15 cellular contexts compared by ENCODE assay signal in genomic region chr1:186967659-186968394, GRCh38.
DNase-seq lines count a peak whose midpoint lies in the region; ATAC-seq and TF ChIP-seq lines count a peak whose summit lies in the region.
"Had no signal": no experiment of that assay in that cellular context is flagged by ENCODE, and none has a peak within 500 bp of the region (broad histone marks: within the 10 kb centered on the region; RNA-seq: fewer than 3 reads in every experiment).

No MANE protein-coding gene starts in this region.

- no peaks in the 10 kb centered on the region for H3K79me2 ChIP-seq in GM23248 (ENCODE audit: insufficient read depth)
- H3K79me2 ChIP-seq: hepatocyte had no signal

- peaks cover 15% of the 10 kb centered on the region for H3F3A ChIP-seq in GM23248 (ENCODE audit: insufficient read depth)

- H2AFZ ChIP-seq in GM23248 = peak overlapping the region; percentile 2; the same call in 1 of the 2 replicates
- H2AFZ ChIP-seq: hepatocyte had no signal

- CTCF ChIA-PET in RWPE1 (lab: Yijun Ruan, JAX) = no interaction called here

- H4K20me1 ChIP-seq in GM23248 (ENCODE audit: insufficient read depth) = no peaks in the 10 kb centered on the region

- H3K9me2 ChIP-seq in GM23248 (ENCODE audit: insufficient read depth) = no peaks in the 10 kb centered on the region

- H3K27me3 ChIP-seq in GM23248 (replicated peaks; ENCODE audit: insufficient read depth) (no peaks in the 10 kb centered on the region), upper lobe of right lung (no peaks in the 10 kb centered on the region)
- H3K27me3 ChIP-seq: hepatocyte had no signal

- H3K36me3 ChIP-seq in GM23248 (ENCODE audit: low read depth) (no peaks in the 10 kb centered on the region), upper lobe of right lung (peaks cover 5% of the 10 kb centered on the region)
- H3K36me3 ChIP-seq: WERI-Rb-1 had no signal

- peaks cover 16% of the 10 kb centered on the region for H3K4me1 ChIP-seq in GM23248 (ENCODE audit: insufficient read depth)
- no peaks in the 10 kb centered on the region for H3K4me1 ChIP-seq in upper lobe of right lung

- intact Hi-C loops in left ventricle myocardium superior (cut with micrococcal nuclease) = no loop called here
- intact Hi-C loops in upper lobe of right lung (cut with DNase I) = no loop called here

- TF ChIP-seq CTCF in RWPE1 (conservative IDR thresholded peaks at IDR 0.05; ENCODE audit: low read depth) (no peak), fibroblast of mammary gland (conservative IDR thresholded peaks at IDR 0.05; ENCODE audit: control insufficient read depth, insufficient read depth, low read depth, low read length) (no peak), upper lobe of right lung (IDR thresholded peaks at IDR 0.05) (no peak)

- H3K4me3 ChIP-seq in GM23248 = no peak overlapping the region
- no peak overlapping the region for H3K4me3 ChIP-seq in fibroblast of mammary gland (ENCODE audit: control insufficient read depth, low read depth, low read length)
- H3K4me3 ChIP-seq in upper lobe of right lung = no peak overlapping the region
- H3K4me3 ChIP-seq: hepatocyte had no signal

- no peak overlapping the region for H3K4me2 ChIP-seq in GM23248 (ENCODE audit: unreplicated experiment)
- H3K4me2 ChIP-seq: hepatocyte had no signal

- DNase-seq in GM23248 (peak; percentile 74), RWPE1 (ENCODE audit: low spot score) (peak; percentile 22), fibroblast of mammary gland (ENCODE audit: low read depth) (peak; percentile 58), retina (peak; percentile 50), left lobe of liver (ENCODE audit: low spot score) (no peak), left ventricle myocardium superior (no peak), upper lobe of right lung (no peak)
- DNase-seq: amniotic stem cell; CD4-positive, CD25-positive, alpha-beta regulatory T cell; left cardiac atrium; NCI-H187 treated with DMSO at 0.1 percent for 48 hours; NCI-H526 treated with DMSO at 0.1 percent for 48 hours; stimulated activated CD4-positive, alpha-beta T cell treated with anti-CD3 and anti-CD28 coated beads, Interleukin-12 subunit alpha, Interleukin-12 subunit beta, amount 100 ng/mL, for 4 hours; WERI-Rb-1 had no signal

- H3K9me3 ChIP-seq in GM23248 (ENCODE audit: low read depth) (no peaks in the 10 kb centered on the region), upper lobe of right lung (no peaks in the 10 kb centered on the region)

- no peak for ATAC-seq in left lobe of liver
- ATAC-seq in left ventricle myocardium superior = no peak
- no peak for ATAC-seq in upper lobe of right lung
- ATAC-seq: left cardiac atrium had no signal

- POLR2A ChIA-PET in RWPE1 (lab: Yijun Ruan, JAX; ENCODE audit: low non-redundant PET) = no interaction called here

- H3K27ac ChIP-seq in GM23248 (no peak overlapping the region; the same call in 1 of the 2 replicates), RWPE1 (no peak overlapping the region), upper lobe of right lung (no peak overlapping the region)
- H3K27ac ChIP-seq: hepatocyte, WERI-Rb-1 had no signal

- no peak overlapping the region for H3K9ac ChIP-seq in GM23248

- in situ Hi-C loops in GM23248 (cut with MboI) = no loop called here

- WGBS in GM23248 (ENCODE audit: low coverage in 1 of 2, low lambda C conversion rate in 2 of 2, missing lambda C conversion rate in 2 of 2), 2 experiments = 39 to 44% methylated on average over 2 of the region's 2 CpGs

Comparison
In these comparisons a context has a peak if more than half of its experiments do, and no peak if none do; other contexts are left out.
1. DNase-seq: peak in GM23248 (single experiment), RWPE1 (single experiment), fibroblast of mammary gland (single experiment) and retina (single experiment); none in left lobe of liver (single experiment), left ventricle myocardium superior (single experiment) and upper lobe of right lung (single experiment).